Comparison of ENCODE assay signal across 1 cellular context in the genomic region with DNA sequence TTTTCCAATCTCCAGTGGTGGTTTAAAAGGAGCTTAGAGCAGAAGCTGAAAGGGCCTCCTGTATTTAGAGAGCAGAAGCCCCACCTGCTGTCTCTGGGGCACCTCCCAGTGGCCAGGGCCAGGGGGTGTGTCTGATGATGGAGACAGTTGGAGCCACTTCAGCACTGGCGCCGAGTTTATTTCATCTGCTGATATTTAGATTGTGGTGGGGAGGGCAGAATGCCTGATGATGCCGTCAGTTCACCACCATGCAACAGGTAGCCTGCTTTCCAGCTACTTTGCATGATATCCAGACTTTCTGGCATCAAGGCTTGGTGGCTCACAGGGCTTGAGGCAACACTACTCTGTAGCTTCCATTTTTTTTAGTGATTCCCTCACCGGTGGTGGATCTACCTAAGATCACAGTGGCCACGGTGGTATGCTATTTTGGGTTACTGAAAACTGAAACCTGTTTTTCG.
TF ChIP-seq lines count a peak whose summit lies in the region.

No MANE protein-coding gene starts in this region.

TF ChIP-seq in H1, 55 proteins besides CTCF, POLR2A, EP300 and RAD21:
- TF ChIP-seq GABPA (IDR thresholded peaks at IDR 0.05; ENCODE audit: borderline replicate concordance, insufficient read depth, low read length) (no peak), TCF12 (IDR thresholded peaks at IDR 0.05; ENCODE audit: low read depth, low read length) (no peak)
